In the genomic region with DNA sequence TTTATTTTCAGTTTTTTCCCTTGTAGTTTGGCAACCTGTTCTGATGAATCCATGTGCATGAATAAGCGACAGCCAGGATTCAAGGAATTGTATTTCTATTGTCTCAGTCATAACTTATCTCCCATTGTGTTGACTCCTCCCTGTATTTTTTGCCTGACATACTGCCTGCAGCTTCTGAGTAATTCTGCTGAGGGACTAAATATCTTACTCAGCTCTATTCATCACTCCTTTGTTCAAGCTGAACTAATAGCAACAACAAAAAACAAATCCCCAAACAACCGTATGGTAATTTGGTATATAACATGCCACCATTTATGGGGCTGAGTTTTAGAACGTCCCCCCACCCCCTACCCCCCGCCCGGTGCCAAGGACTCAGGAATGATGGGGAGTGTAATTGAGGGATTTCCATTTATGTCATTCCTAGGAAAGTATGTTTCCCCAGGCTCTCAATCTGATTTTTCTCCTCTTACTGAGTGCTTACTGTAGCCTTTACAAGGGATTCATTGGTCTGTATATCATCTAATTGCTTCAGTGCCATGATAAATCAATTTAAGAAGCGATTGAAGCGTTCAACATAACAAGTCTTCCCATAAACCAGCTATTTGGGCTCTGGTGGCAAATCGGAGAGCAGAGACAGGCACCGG, we compare ENCODE assay signal across 8 cellular contexts.
DNase-seq lines count a peak whose midpoint lies in the region; ATAC-seq, FAIRE-seq and TF ChIP-seq lines count a peak whose summit lies in the region.

No MANE protein-coding gene starts in this region.

- DNase-seq in H54 (ENCODE audit: insufficient read length, low spot score) (peak; percentile 19), SK-N-MC (ENCODE audit: low read depth, low spot score) (no peak), fibroblast of mammary gland (ENCODE audit: low read depth) (peak; percentile 71), LoVo (ENCODE audit: low spot score) (no peak)

- TF ChIP-seq POLR2A in H54 (IDR thresholded peaks at IDR 0.05; ENCODE audit: low read depth, low read length) = no peak

- no peak for FAIRE-seq in H54 (lab: Jason Lieb, UNC)

- TF ChIP-seq CTCF in fibroblast of mammary gland (conservative IDR thresholded peaks at IDR 0.05; ENCODE audit: control insufficient read depth, insufficient read depth, low read depth, low read length) = no peak

- no peaks in the 10 kb centered on the region for H3K4me1 ChIP-seq in rectal smooth muscle tissue (ENCODE audit: control insufficient read depth, insufficient read depth, low read length)

- H3K9ac ChIP-seq in SK-N-MC (ENCODE audit: insufficient read length) (peak overlapping the region; percentile 72), rectal smooth muscle tissue (ENCODE audit: low read length) (peak overlapping the region; percentile 50)

- ATAC-seq in GM19035 (IDR thresholded peaks at IDR 0.05; ENCODE audit: unreplicated experiment) (no peak), HG02571 (IDR thresholded peaks at IDR 0.05; ENCODE audit: unreplicated experiment) (no peak), GM19397 (IDR thresholded peaks at IDR 0.05; ENCODE audit: unreplicated experiment) (no peak)

- H3K9me3 ChIP-seq in SK-N-MC (ENCODE audit: low read depth, low read length) = no peaks in the 10 kb centered on the region

- no peaks in the 10 kb centered on the region for H3K36me3 ChIP-seq in SK-N-MC (ENCODE audit: insufficient read depth, low read length)
- H3K36me3 ChIP-seq in rectal smooth muscle tissue (ENCODE audit: control insufficient read depth, insufficient read depth, low read length) = no peaks in the 10 kb centered on the region

- peak overlapping the region; percentile 89 for H3K4me3 ChIP-seq in SK-N-MC
- H3K4me3 ChIP-seq in fibroblast of mammary gland (ENCODE audit: control insufficient read depth, low read depth, low read length) = peak overlapping the region; percentile 47
- peak overlapping the region; percentile 73 for H3K4me3 ChIP-seq in rectal smooth muscle tissue (ENCODE audit: low read length)

- H3K27ac ChIP-seq in SK-N-MC (0 out of 2 replicates have a peak overlapping the region, but pooled peaks have one; percentile 19), rectal smooth muscle tissue (ENCODE audit: low read depth, low read length) (peak overlapping the region; percentile 34)

- H3K27me3 ChIP-seq in rectal smooth muscle tissue (ENCODE audit: control insufficient read depth, insufficient read depth, low read length) = no peaks in the 10 kb centered on the region

Comparison
In these comparisons a context has a peak if more than half of its experiments do, and no peak if none do; other contexts are left out.
1. DNase-seq: peak in H54 (single experiment) and fibroblast of mammary gland (single experiment); none in SK-N-MC (single experiment) and LoVo (single experiment).
2. Peak in every context shown above with its lines, with median percentiles within 50 percentile points of each other: H3K4me3 ChIP-seq.